Comparison of ENCODE assay signal across 24 cellular contexts in genomic region chrX:153854702-153855101, GRCh38. TPM values are rescaled to one million over a fixed set of nuclear protein-coding genes. Genes with fewer than 3 reads are reported as not detected.
DNase-seq lines count a peak whose midpoint lies in the region; ATAC-seq, FAIRE-seq and TF ChIP-seq lines count a peak whose summit lies in the region.
"Had no signal": no experiment of that assay in that cellular context is flagged by ENCODE, and none has a peak within 500 bp of the region (broad histone marks: within the 10 kb centered on the region; RNA-seq: fewer than 3 reads in every experiment).

No MANE protein-coding gene starts in this region.

- H2BK5ac ChIP-seq in mesendoderm (ENCODE audit: low read length) = no peak overlapping the region

- in situ Hi-C loops in K562 (cut with MboI) = no loop called here

- H3K23ac ChIP-seq in mesendoderm (ENCODE audit: low read length) = no peak overlapping the region

- TF ChIP-seq POLR2A in K562 (conservative IDR thresholded peaks at IDR 0.05) = no peak

- no peak overlapping the region for H2AFZ ChIP-seq in K562 (ENCODE audit: low read depth, low read length)

- no peaks in the 10 kb centered on the region for H3K27me3 ChIP-seq in H7 (ENCODE audit: control insufficient read depth, insufficient read depth, low read length)
- peaks cover 7 to 13% of the 10 kb centered on the region in 2 experiments for H3K27me3 ChIP-seq in K562 (ENCODE audit: control insufficient read depth in 2 of 2, insufficient read depth in 2 of 2, low read length in 2 of 2)
- H3K27me3 ChIP-seq in mesendoderm (ENCODE audit: insufficient read depth, low read length, poor library complexity) = no peaks in the 10 kb centered on the region
- H3K27me3 ChIP-seq in CD4-positive, alpha-beta T cell (ENCODE audit: control insufficient read depth, insufficient read depth, low read length) = peaks cover 5% of the 10 kb centered on the region

- TF ChIP-seq CTCF in K562 (IDR thresholded peaks at IDR 0.05 in 2 of 3, conservative IDR thresholded peaks at IDR 0.05 in 1 of 3; ENCODE audit: insufficient read depth in 2 of 3, low read depth in 1 of 3, low read length in 3 of 3) = no peak
- no peak for TF ChIP-seq CTCF in CD4-positive, alpha-beta T cell (IDR thresholded peaks at IDR 0.05)
- TF ChIP-seq CTCF in foreskin fibroblast (IDR thresholded peaks at IDR 0.05; ENCODE audit: low read depth, low read length) = no peak

- no peak for TF ChIP-seq EP300 in K562 (IDR thresholded peaks at IDR 0.05; ENCODE audit: low read length)

- H3K9me3 ChIP-seq in K562 (replicated peaks; ENCODE audit: control insufficient read depth, insufficient read depth, low read depth, low read length) = no peaks in the 10 kb centered on the region
- H3K9me3 ChIP-seq in CD4-positive, alpha-beta T cell (ENCODE audit: control insufficient read depth, low read length) = no peaks in the 10 kb centered on the region
- H3K9me3 ChIP-seq: SK-N-SH had no signal

- no TSS peak for BruUV-seq in K562 (replicated peaks; lab: Mats Ljungman, UMichigan)

- no peak overlapping the region for H3K4me3 Mint-ChIP-seq in CD4-positive, alpha-beta T cell
- H3K4me3 Mint-ChIP-seq: B cell, CD14-positive monocyte had no signal

- DNase-seq in H7 (peak; percentile 19), K562 (ENCODE audit: extremely low read depth in 1 of 4, low spot score in 3 of 4) (no peak), mesendoderm (peak; percentile 73), NCI-H446 (lab: John Stamatoyannopoulos, UW) (no peak), foreskin fibroblast (no peak)
- no peak for DNase-seq in CD4-positive, alpha-beta T cell
- DNase-seq: DMS153, DND-41, HCEC 1CT, Karpas-422, NCI-H1092, NCI-H1417 treated with DMSO at 0.1 percent for 48 hours, NCI-H187, NCI-H2081 treated with DMSO at 0.1 percent for 48 hours, NCI-H2171, NCI-H226, NCI-H510A treated with DMSO at 0.1 percent for 48 hours, PC-3, SK-N-SH had no signal

- H2BK15ac ChIP-seq in mesendoderm (replicated peaks; ENCODE audit: low read depth) = no peak overlapping the region

- POLR2A ChIA-PET in K562 (lab: Yijun Ruan, JAX) = no interaction called here
- POLR2A ChIA-PET in CD4-positive, alpha-beta T cell (lab: Charles Lee) = no interaction called here

- H3K79me1 ChIP-seq in mesendoderm (ENCODE audit: low read length) = no peaks in the 10 kb centered on the region

- 84% methylated on average over 7 of the region's 9 CpGs for WGBS in K562 (ENCODE audit: insufficient coverage, low coverage, missing lambda C conversion rate)
- no CpG with 5 or more reads among the region's 9 CpGs for WGBS in mesendoderm (ENCODE audit: extremely low coverage, insufficient coverage, low lambda C conversion rate)

- H4K8ac ChIP-seq in mesendoderm (ENCODE audit: low read depth, low read length) = no peak overlapping the region

- peak overlapping the region; percentile 49 for H3K56ac ChIP-seq in mesendoderm (ENCODE audit: low read length)

- H3K27ac ChIP-seq in K562 (ENCODE audit: extremely low read depth, low read depth, low read length) (peak overlapping the region; percentile 82; the same call in 1 of the 3 replicates), mesendoderm (ENCODE audit: low read depth, low read length) (no peak overlapping the region)
- H3K27ac ChIP-seq in CD4-positive, alpha-beta T cell (ENCODE audit: low read depth, low read length) = no peak overlapping the region
- H3K27ac ChIP-seq: HL-60 had no signal

- H4K5ac ChIP-seq in mesendoderm (ENCODE audit: low read length) = no peak overlapping the region

- TF ChIP-seq RAD21 in K562 (CRISPR knock-in tag; conservative IDR thresholded peaks at IDR 0.05 in 1 of 2, IDR thresholded peaks at IDR 0.05 in 1 of 2) = no peak

- H3K36me3 Mint-ChIP-seq in CD4-positive, alpha-beta T cell (ENCODE audit: low read depth) = no peaks in the 10 kb centered on the region
- H3K36me3 Mint-ChIP-seq: CD14-positive monocyte had no signal

- no peaks in the 10 kb centered on the region for H3K9me3 Mint-ChIP-seq in CD4-positive, alpha-beta T cell

- CTCF ChIA-PET in K562 (lab: Yijun Ruan, JAX; ENCODE audit: low intra/inter-chr PET ratio) = no interaction called here
- CTCF ChIA-PET in CD4-positive, alpha-beta T cell (lab: Charles Lee) = no interaction called here

- no peak overlapping the region for H2BK120ac ChIP-seq in mesendoderm (ENCODE audit: low read depth, low read length)

- H3K79me2 ChIP-seq in K562 (ENCODE audit: control insufficient read depth, insufficient read depth, low read length) (no peaks in the 10 kb centered on the region), mesendoderm (ENCODE audit: control insufficient read depth, insufficient read depth, low read length) (no peaks in the 10 kb centered on the region)

- no peak for FAIRE-seq in K562 (lab: Jason Lieb, UNC)

- intact Hi-C loops in K562 (cut with micrococcal nuclease) = no loop called here
- intact Hi-C loops in CD4-positive, alpha-beta T cell (cut with DNase I, micrococcal nuclease) = loop anchor here in 1 of 2 experiments (10.0 kb wide), 1 partner anchor 50 kb away; no protein-coding TSS in a partner anchor

- H3K4me1 ChIP-seq in K562 (replicated peaks in 1 of 2; ENCODE audit: control insufficient read depth in 2 of 2, insufficient read depth in 2 of 2, low read length in 2 of 2) (peaks cover 22 to 23% of the 10 kb centered on the region in 2 experiments; a peak in 4 of 5 replicates), mesendoderm (ENCODE audit: control insufficient read depth, low read depth, low read length) (no peaks in the 10 kb centered on the region)

- H3K27me3 Mint-ChIP-seq in CD4-positive, alpha-beta T cell = no peaks in the 10 kb centered on the region

- no peak overlapping the region for H3K18ac ChIP-seq in mesendoderm (ENCODE audit: low read length)

- no peak overlapping the region for H2AK5ac ChIP-seq in mesendoderm (ENCODE audit: low read length)

- no peaks in the 10 kb centered on the region for H4K20me1 ChIP-seq in K562 (replicated peaks; ENCODE audit: control insufficient read depth, insufficient read depth, low read length)

- no peak for ATAC-seq in K562
- no peak for ATAC-seq in GM21737 (IDR thresholded peaks at IDR 0.05; ENCODE audit: unreplicated experiment)
- ATAC-seq in CD4-positive, alpha-beta T cell (ENCODE audit: poor library complexity) = no peak
- ATAC-seq: PC-3 had no signal

- no peaks in the 10 kb centered on the region for H3K9me1 ChIP-seq in K562 (ENCODE audit: control insufficient read depth, insufficient read depth, low read length)

- H3K4me3 ChIP-seq in H7 (ENCODE audit: insufficient read depth, low read depth, low read length) (no peak overlapping the region), K562 (no peak overlapping the region), mesendoderm (ENCODE audit: low read length) (no peak overlapping the region), foreskin fibroblast (ENCODE audit: low read depth in 1 of 2, low read length in 2 of 2) (no peak overlapping the region)

- peaks cover 4% of the 10 kb centered on the region for H3K4me1 Mint-ChIP-seq in CD4-positive, alpha-beta T cell (ENCODE audit: low read depth)
- H3K4me1 Mint-ChIP-seq: B cell, CD14-positive monocyte had no signal

- no peak overlapping the region for H3K27ac Mint-ChIP-seq in CD4-positive, alpha-beta T cell
- H3K27ac Mint-ChIP-seq: B cell, CD14-positive monocyte had no signal

- H3K9ac ChIP-seq in K562 (ENCODE audit: insufficient read depth in 1 of 2, low read depth in 2 of 2, low read length in 2 of 2) (no peak overlapping the region), mesendoderm (ENCODE audit: low read length) (no peak overlapping the region)
- H3K9ac ChIP-seq: SK-N-SH had no signal

- H3K4me2 ChIP-seq in K562 (ENCODE audit: insufficient read depth, low read length) = no peak overlapping the region
- no peak overlapping the region for H3K4me2 ChIP-seq in mesendoderm (ENCODE audit: low read length)
- H3K4me2 ChIP-seq: SK-N-SH had no signal

- no peak overlapping the region for H3K4ac ChIP-seq in mesendoderm (ENCODE audit: low read depth, low read length)

- H3K36me3 ChIP-seq in H7 (replicated peaks; ENCODE audit: control insufficient read depth, insufficient read depth, low read length) (no peaks in the 10 kb centered on the region), K562 (ENCODE audit: control insufficient read depth, insufficient read depth, low read length) (no peaks in the 10 kb centered on the region), mesendoderm (ENCODE audit: control insufficient read depth, insufficient read depth, low read length) (no peaks in the 10 kb centered on the region)

RNA-seq across cellular contexts. Expression of gene PDZD4, which starts 24.4 kb away (rescaled TPM):
- 73.0 and 76.3 TPM in 2 replicates for total RNA-seq in H7 (2014; rRNA removed; shearing (Covaris generic))
- total RNA-seq in K562 (2011; cell fraction: chromatin; rRNA removed; ENCODE audit: low replicate concordance) = 0.46 TPM in 1 of 2 replicates, not detected in the other
- 0.13 and 0.33 TPM in 2 replicates for total RNA-seq in K562 (2011; cell fraction: nucleolus; rRNA removed)
- not detected in 2 replicates for total RNA-seq in K562 (2011; cell fraction: nucleoplasm; rRNA removed)
- total RNA-seq in K562 (2014; rRNA removed) (0.05 TPM in 1 of 2 replicates, not detected in the other), K562 (2014; rRNA removed; fragmentation: Illumina TruSeq; extraction: Trizol) (not detected in 2 replicates), K562 (2015; rRNA removed; fragmentation: Illumina TruSeq; extraction: Trizol) (not detected in 2 replicates), K562 (2021) (0.38 TPM in 1 of 2 replicates, not detected in the other)
- polyA plus RNA-seq in K562 (2011; rRNA removed) (0.07 and 0.18 TPM in 2 replicates), K562 (2014; fragmentation: Illumina TruSeq; extraction: Trizol) (not detected in 2 replicates), K562 (2014; fragmentation: Nextera tagmentation; extraction: Ambion mirVana) (not detected), K562 (2014; rRNA removed) (0.08 TPM in 1 of 2 replicates, not detected in the other)
- polyA plus RNA-seq in K562 (2011; cell fraction: cytosol; rRNA removed) = 0.06 and 0.13 TPM in 2 replicates
- 1.1 and 1.4 TPM in 2 replicates for polyA plus RNA-seq in K562 (2011; cell fraction: nucleus; rRNA removed)
- polyA plus RNA-seq in K562 (2012) = 0.07 TPM in 1 of 2 replicates, not detected in the other
- not detected in 2 replicates for polyA minus RNA-seq in K562 (2011; rRNA and poly(A)+ RNA removed)
- not detected in 2 replicates for polyA minus RNA-seq in K562 (2011; cell fraction: cytosol; rRNA and poly(A)+ RNA removed)
- 0.33 TPM in 1 of 2 replicates, not detected in the other for polyA minus RNA-seq in K562 (2011; cell fraction: nucleus; rRNA and poly(A)+ RNA removed)
- polyA plus RNA-seq in mesendoderm (2013, experiment 1 of 2) = 45.7 TPM
- 46.5 TPM for polyA plus RNA-seq in mesendoderm (2013, experiment 2 of 2)
- 10 to 100 TPM; 24.8 to 26.8 TPM for total RNA-seq in CD4-positive, alpha-beta T cell
- total RNA-seq: B cell had no signal
- polyA plus RNA-seq: CD14-positive monocyte had no signal

RNA-seq across cellular contexts. Expression of gene L1CAM, which starts 31.3 kb away (rescaled TPM):
- total RNA-seq in H7 (2014; rRNA removed; shearing (Covaris generic)) = 9.9 and 17.0 TPM in 2 replicates
- 1.9 and 4.7 TPM in 2 replicates for total RNA-seq in K562 (2011; cell fraction: chromatin; rRNA removed; ENCODE audit: low replicate concordance)
- total RNA-seq in K562 (2011; cell fraction: nucleolus; rRNA removed) = 1.1 and 2.7 TPM in 2 replicates
- total RNA-seq in K562 (2011; cell fraction: nucleoplasm; rRNA removed) = 1.5 and 1.8 TPM in 2 replicates
- 0.09 and 0.24 TPM in 2 replicates for total RNA-seq in K562 (2014; rRNA removed)
- total RNA-seq in K562 (2014; rRNA removed; fragmentation: Illumina TruSeq; extraction: Trizol) = 0.10 and 0.40 TPM in 2 replicates
- total RNA-seq in K562 (2015; rRNA removed; fragmentation: Illumina TruSeq; extraction: Trizol) = 0.11 and 0.36 TPM in 2 replicates
- 0.29 and 0.86 TPM in 2 replicates for total RNA-seq in K562 (2021)
- polyA plus RNA-seq in K562 (2011; rRNA removed) = 0.15 and 0.61 TPM in 2 replicates
- 0.10 and 0.19 TPM in 2 replicates for polyA plus RNA-seq in K562 (2011; cell fraction: cytosol; rRNA removed)
- 1.4 and 1.7 TPM in 2 replicates for polyA plus RNA-seq in K562 (2011; cell fraction: nucleus; rRNA removed)
- polyA plus RNA-seq in K562 (2012) = 0.29 and 2.2 TPM in 2 replicates
- 0.16 and 0.21 TPM in 2 replicates for polyA plus RNA-seq in K562 (2014; fragmentation: Illumina TruSeq; extraction: Trizol)
- not detected for polyA plus RNA-seq in K562 (2014; fragmentation: Nextera tagmentation; extraction: Ambion mirVana)
- polyA plus RNA-seq in K562 (2014; rRNA removed) = 0.62 TPM in 1 of 2 replicates, not detected in the other
- polyA minus RNA-seq in K562 (2011; rRNA and poly(A)+ RNA removed) = 0.18 and 0.21 TPM in 2 replicates
- 3.5 TPM in 1 of 2 replicates, not detected in the other for polyA minus RNA-seq in K562 (2011; cell fraction: cytosol; rRNA and poly(A)+ RNA removed)
- 0.44 and 1.1 TPM in 2 replicates for polyA minus RNA-seq in K562 (2011; cell fraction: nucleus; rRNA and poly(A)+ RNA removed)
- polyA plus RNA-seq in mesendoderm (2013, experiment 1 of 2) = 11.3 TPM
- polyA plus RNA-seq in mesendoderm (2013, experiment 2 of 2) = 10.2 TPM
- 1 to 10 TPM in 1 of 2 experiments, under 1 TPM in 1; 0.89 to 1.2 TPM for total RNA-seq in CD4-positive, alpha-beta T cell
- polyA plus RNA-seq: CD14-positive monocyte had no signal

RNA-seq across cellular contexts. Expression of gene AVPR2, which starts 49.8 kb away (rescaled TPM):
- total RNA-seq in H7 (2014; rRNA removed; shearing (Covaris generic)) = not detected in 2 replicates
- total RNA-seq in K562 (2011; cell fraction: chromatin; rRNA removed; ENCODE audit: low replicate concordance) = not detected in 2 replicates
- total RNA-seq in K562 (2011; cell fraction: nucleolus; rRNA removed) = not detected in 2 replicates
- total RNA-seq in K562 (2011; cell fraction: nucleoplasm; rRNA removed) = not detected in 2 replicates
- total RNA-seq in K562 (2014; rRNA removed) (not detected in 2 replicates), K562 (2014; rRNA removed; fragmentation: Illumina TruSeq; extraction: Trizol) (not detected in 2 replicates), K562 (2015; rRNA removed; fragmentation: Illumina TruSeq; extraction: Trizol) (not detected in 2 replicates), K562 (2021) (not detected in 2 replicates)
- polyA plus RNA-seq in K562 (2011; rRNA removed) (not detected in 2 replicates), K562 (2014; fragmentation: Illumina TruSeq; extraction: Trizol) (not detected in 2 replicates), K562 (2014; fragmentation: Nextera tagmentation; extraction: Ambion mirVana) (not detected), K562 (2014; rRNA removed) (not detected in 2 replicates)
- not detected in 2 replicates for polyA plus RNA-seq in K562 (2011; cell fraction: cytosol; rRNA removed)
- polyA plus RNA-seq in K562 (2011; cell fraction: nucleus; rRNA removed) = not detected in 2 replicates
- polyA plus RNA-seq in K562 (2012) = 0.56 and 0.65 TPM in 2 replicates
- not detected in 2 replicates for polyA minus RNA-seq in K562 (2011; rRNA and poly(A)+ RNA removed)
- not detected in 2 replicates for polyA minus RNA-seq in K562 (2011; cell fraction: cytosol; rRNA and poly(A)+ RNA removed)
- polyA minus RNA-seq in K562 (2011; cell fraction: nucleus; rRNA and poly(A)+ RNA removed) = not detected in 2 replicates
- 0.03 TPM for polyA plus RNA-seq in mesendoderm (2013, experiment 1 of 2)
- polyA plus RNA-seq in mesendoderm (2013, experiment 2 of 2) = 0.03 TPM
- not detected for total RNA-seq in CD4-positive, alpha-beta T cell
- total RNA-seq: A673, B cell, PC-3 had no signal
- polyA plus RNA-seq: SK-N-SH had no signal

Comparison
In these comparisons a context has a peak if more than half of its experiments do, and no peak if none do; other contexts are left out.
1. DNase-seq: peak in H7 (single experiment) and mesendoderm (single experiment); none in K562 (0 of 4), NCI-H446 (0 of 2), CD4-positive, alpha-beta T cell (0 of 10) and foreskin fibroblast (0 of 2).
2. RNA of gene PDZD4, which starts 24.4 kb away (total RNA-seq): 73.0 to 76.3 TPM in H7 and 24.8 to 26.8 TPM in CD4-positive, alpha-beta T cell; 0.05 to 0.46 TPM in K562; every median in the first group is over 10 times any median in the second.